18 cellular contexts compared by ENCODE assay signal in the genomic region with DNA sequence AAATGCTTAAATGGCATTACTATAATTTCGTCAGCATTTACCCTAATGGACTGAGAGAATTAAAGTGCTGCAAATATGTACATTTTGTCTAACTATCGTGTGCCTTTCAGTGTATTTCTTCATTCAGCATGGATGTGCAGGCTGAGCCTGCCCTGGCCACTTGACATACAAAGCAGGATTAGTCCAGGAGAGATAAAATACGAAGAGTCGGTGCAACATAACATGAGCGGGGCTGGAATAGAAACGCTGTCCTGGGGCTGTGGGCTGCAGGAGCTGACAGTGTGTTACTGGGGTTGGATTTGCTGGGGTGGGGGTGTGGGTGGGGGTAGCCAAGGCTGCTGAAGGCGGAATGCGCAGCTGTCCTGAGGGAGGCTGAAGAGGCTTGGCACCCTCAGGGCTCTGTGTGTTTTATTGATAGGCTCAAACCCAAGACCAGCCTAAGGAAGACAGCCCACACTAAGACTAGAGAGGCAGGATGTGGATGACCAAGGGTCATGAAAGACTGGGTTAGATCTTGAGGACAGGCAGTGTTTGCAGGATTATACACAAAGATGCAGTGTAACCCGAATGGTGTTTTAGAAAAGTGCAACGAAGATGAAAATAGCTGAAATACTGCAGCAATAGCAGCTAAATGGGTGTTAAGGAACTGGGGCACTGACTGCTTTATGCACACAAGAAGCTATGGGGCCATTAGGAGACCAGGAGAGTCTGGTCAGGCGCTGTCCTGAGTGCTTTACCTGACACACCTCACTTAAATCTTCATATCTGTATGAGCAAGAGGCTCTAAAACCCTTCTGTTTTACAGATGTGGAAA. TPM values are rescaled to one million over a fixed set of nuclear protein-coding genes. Genes with fewer than 3 reads are reported as not detected.
DNase-seq lines count a peak whose midpoint lies in the region; ATAC-seq, FAIRE-seq and TF ChIP-seq lines count a peak whose summit lies in the region.
"Had no signal": no experiment of that assay in that cellular context is flagged by ENCODE, and none has a peak within 500 bp of the region (broad histone marks: within the 10 kb centered on the region; RNA-seq: fewer than 3 reads in every experiment).

No MANE protein-coding gene starts in this region.

- no peaks in the 10 kb centered on the region for H3K27me3 Mint-ChIP-seq in activated T-helper 2 cell treated with anti-CD3 and anti-CD28 coated beads, Interferon-gamma antibody, Interleukin-2, Interleukin-4, amounts not matched to agents 10 μg/mL and 5 μg/mL and 100 μg/mL, durations not matched to agents 14 hours and 24 hours and 36 hours (ENCODE audit: low read depth)

- H3K4me1 Mint-ChIP-seq in activated T-helper 2 cell treated with anti-CD3 and anti-CD28 coated beads, Interferon-gamma antibody, Interleukin-2, Interleukin-4, amounts not matched to agents 10 μg/mL and 5 μg/mL and 100 μg/mL, durations not matched to agents 14 hours and 24 hours and 36 hours (ENCODE audit: low read depth), result peaks cover 40% of the 10 kb centered on the region
- H3K4me1 Mint-ChIP-seq: GM23338 had no signal

- H3K4me3 Mint-ChIP-seq in activated T-helper 2 cell treated with anti-CD3 and anti-CD28 coated beads, Interferon-gamma antibody, Interleukin-2, Interleukin-4, amounts not matched to agents 10 μg/mL and 5 μg/mL and 100 μg/mL, durations not matched to agents 14 hours and 24 hours and 36 hours (ENCODE audit: low read depth), result no peak overlapping the region
- H3K4me3 Mint-ChIP-seq: CD14-positive monocyte, GM23338 had no signal

- intact Hi-C loops in heart left ventricle (cut with DNase I), result loop anchor here in 1 of 10 donors (2.0 kb wide), 1 partner anchor 15 kb away; no protein-coding TSS in a partner anchor
- intact Hi-C loops in cardiac septum (cut with DNase I), result no loop called here
- intact Hi-C loops in activated T-helper 2 cell treated with anti-CD3 and anti-CD28 coated beads, Interferon-gamma antibody, Interleukin-2, Interleukin-4, amounts not matched to agents 10 μg/mL and 5 μg/mL and 100 μg/mL, durations not matched to agents 14 hours and 24 hours and 36 hours (cut with micrococcal nuclease), result loop anchor here (2.0 kb wide), 1 partner anchor 15 kb away; no protein-coding TSS in a partner anchor
- intact Hi-C loops in upper lobe of right lung (cut with DNase I), result no loop called here
- intact Hi-C loops in uterus (cut with DNase I; ENCODE audit: low total_unique reads), result no loop called here

- no peak for TF ChIP-seq CTCF in heart left ventricle (IDR thresholded peaks at IDR 0.05)
- TF ChIP-seq CTCF in neutrophil (IDR thresholded peaks at IDR 0.05), result no peak
- no peak for TF ChIP-seq CTCF in upper lobe of right lung (IDR thresholded peaks at IDR 0.05)
- no peak for TF ChIP-seq CTCF in uterus (IDR thresholded peaks at IDR 0.05)

- H3K27ac Mint-ChIP-seq in activated T-helper 2 cell treated with anti-CD3 and anti-CD28 coated beads, Interferon-gamma antibody, Interleukin-2, Interleukin-4, amounts not matched to agents 10 μg/mL and 5 μg/mL and 100 μg/mL, durations not matched to agents 14 hours and 24 hours and 36 hours, result peak overlapping the region; percentile 53
- H3K27ac Mint-ChIP-seq: GM23338 had no signal

- H3K4me3 ChIP-seq in heart left ventricle (no peak overlapping the region), neutrophil (ENCODE audit: low read depth in 1 of 2, low read length in 1 of 2) (no peak overlapping the region), upper lobe of right lung (no peak overlapping the region), uterus (no peak overlapping the region)
- H3K4me3 ChIP-seq: GM23338, SJCRH30 had no signal

- ATAC-seq in heart left ventricle (peak in 3 of 4 donors; percentile 14 to 38 (median 29)), upper lobe of right lung (no peak)
- ATAC-seq: GM23338 had no signal

- DNase-seq in heart left ventricle (no peak), cardiac septum (ENCODE audit: low spot score) (no peak), GM19239 (ENCODE audit: insufficient read length, low spot score) (no peak), upper lobe of right lung (no peak), uterus (no peak), DMS79 (lab: John Stamatoyannopoulos, UW) (no peak)
- DNase-seq in activated T-helper 2 cell treated with anti-CD3 and anti-CD28 coated beads, Interferon-gamma antibody, Interleukin-2, Interleukin-4, amounts not matched to agents 10 μg/mL and 5 μg/mL and 100 μg/mL, durations not matched to agents 14 hours and 24 hours and 36 hours (ENCODE audit: low spot score), result no peak
- DNase-seq: COR-L47; DMS153; NCI-H2029; NCI-H2171 treated with DMSO at 0.1 percent for 48 hours; NCI-H446 treated with DMSO at 0.1 percent for 48 hours; NK-92 treated with Interleukin-12 subunit alpha and Interleukin-12 subunit beta, amount 100 ng/mL, for 24 hours; RPMI8226; SJCRH30 had no signal

- H3K9me3 Mint-ChIP-seq in activated T-helper 2 cell treated with anti-CD3 and anti-CD28 coated beads, Interferon-gamma antibody, Interleukin-2, Interleukin-4, amounts not matched to agents 10 μg/mL and 5 μg/mL and 100 μg/mL, durations not matched to agents 14 hours and 24 hours and 36 hours, result no peaks in the 10 kb centered on the region
- H3K9me3 Mint-ChIP-seq: CD14-positive monocyte, GM23338 had no signal

- no peak overlapping the region for H3K27ac ChIP-seq in heart left ventricle
- H3K27ac ChIP-seq in neutrophil, result peak overlapping the region; percentile 65
- H3K27ac ChIP-seq in upper lobe of right lung, result no peak overlapping the region
- H3K27ac ChIP-seq in uterus, result no peak overlapping the region
- H3K27ac ChIP-seq: SJCRH30 had no signal

- H3K4me1 ChIP-seq in heart left ventricle, result peaks cover 0 to 20% (median 8%) of the 10 kb centered on the region in 12 donors
- peaks cover 13 to 19% of the 10 kb centered on the region in 2 experiments for H3K4me1 ChIP-seq in neutrophil (ENCODE audit: control insufficient read depth in 1 of 2, insufficient read depth in 1 of 2, low read depth in 1 of 2, low read length in 1 of 2)
- H3K4me1 ChIP-seq in upper lobe of right lung, result peaks cover 15% of the 10 kb centered on the region
- no peaks in the 10 kb centered on the region for H3K4me1 ChIP-seq in uterus
- H3K4me1 ChIP-seq: SJCRH30 had no signal

- H3K9me3 ChIP-seq in heart left ventricle, result no peaks in the 10 kb centered on the region
- no peaks in the 10 kb centered on the region for H3K9me3 ChIP-seq in neutrophil
- H3K9me3 ChIP-seq in upper lobe of right lung, result no peaks in the 10 kb centered on the region
- H3K9me3 ChIP-seq in uterus, result no peaks in the 10 kb centered on the region
- H3K9me3 ChIP-seq: SJCRH30 had no signal

- H3K27me3 ChIP-seq in heart left ventricle (no peaks in the 10 kb centered on the region), neutrophil (no peaks in the 10 kb centered on the region), upper lobe of right lung (no peaks in the 10 kb centered on the region), uterus (no peaks in the 10 kb centered on the region)
- H3K27me3 ChIP-seq: SJCRH30 had no signal

- 61 to 74% (median 69%) methylated on average over 11 of the region's 11 CpGs for WGBS in heart left ventricle, 4 donors

- TF ChIP-seq POLR2A in heart left ventricle (IDR thresholded peaks at IDR 0.05) (no peak), uterus (IDR thresholded peaks at IDR 0.05) (no peak)

- no peaks in the 10 kb centered on the region for H3K36me3 Mint-ChIP-seq in activated T-helper 2 cell treated with anti-CD3 and anti-CD28 coated beads, Interferon-gamma antibody, Interleukin-2, Interleukin-4, amounts not matched to agents 10 μg/mL and 5 μg/mL and 100 μg/mL, durations not matched to agents 14 hours and 24 hours and 36 hours (ENCODE audit: low read depth)
- H3K36me3 Mint-ChIP-seq: CD14-positive monocyte had no signal

- H3K36me3 ChIP-seq in heart left ventricle, result no peaks in the 10 kb centered on the region
- no peaks in the 10 kb centered on the region for H3K36me3 ChIP-seq in neutrophil
- no peaks in the 10 kb centered on the region for H3K36me3 ChIP-seq in upper lobe of right lung
- no peaks in the 10 kb centered on the region for H3K36me3 ChIP-seq in uterus
- H3K36me3 ChIP-seq: SJCRH30 had no signal

- peak; percentile 45 for FAIRE-seq in GM19239 (lab: Jason Lieb, UNC)

RNA-seq across cellular contexts. Expression of gene KLF6, which starts 53.1 kb away (rescaled TPM):
- total RNA-seq in heart left ventricle, result 100 to 1,000 TPM in 1 of 9 donors, 10 to 100 TPM in 8; 22.6 to 106 (median 52.2) TPM
- 10 to 100 TPM; 15.2 to 66.2 TPM for polyA plus RNA-seq in heart left ventricle
- total RNA-seq in cardiac septum, result 83.1 TPM
- 126 and 129 TPM in 2 replicates for total RNA-seq in activated T-helper 2 cell treated with anti-CD3 and anti-CD28 coated beads, Interferon-gamma antibody, Interleukin-2, Interleukin-4, amounts not matched to agents 10 μg/mL and 5 μg/mL and 100 μg/mL, durations not matched to agents 14 hours and 24 hours and 36 hours
- total RNA-seq in upper lobe of right lung, result 247 TPM
- total RNA-seq in uterus, result 100 to 1,000 TPM in 2 of 4 donors, 10 to 100 TPM in 2; 47.9 to 128 (median 87.4) TPM
